In genomic region chr17:76546556-76547182, GRCh38 we compare ENCODE assay signal across 10 cellular contexts. TPM values are rescaled to one million over a fixed set of nuclear protein-coding genes. Genes with fewer than 3 reads are reported as not detected.
DNase-seq lines count a peak whose midpoint lies in the region; ATAC-seq and TF ChIP-seq lines count a peak whose summit lies in the region.
"Had no signal": no experiment of that assay in that cellular context is flagged by ENCODE, and none has a peak within 500 bp of the region (broad histone marks: within the 10 kb centered on the region; RNA-seq: fewer than 3 reads in every experiment).

No MANE protein-coding gene starts in this region.

- H3K27ac ChIP-seq in PC-3 (ENCODE audit: low read length) (peak overlapping the region; percentile 97), osteoblast (ENCODE audit: low read depth, low read length) (peak overlapping the region; percentile 91)

- peaks cover 11% of the 10 kb centered on the region for H3K4me1 Mint-ChIP-seq in endothelial cell (ENCODE audit: unreplicated experiment)
- H3K4me1 Mint-ChIP-seq in type B pancreatic cell (ENCODE audit: unreplicated experiment) = peaks cover 47% of the 10 kb centered on the region
- peaks cover 4% of the 10 kb centered on the region for H3K4me1 Mint-ChIP-seq in activated T-helper 17 cell treated with anti-CD3 and anti-CD28 coated beads, Interleukin-2, amount 50 U/mL, for 72 hours

- intact Hi-C loops in PC-3 (cut with micrococcal nuclease) = loop anchor here (1.0 kb wide), 3 partner anchors 11 to 23 kb away; no protein-coding TSS in a partner anchor

- H4K20me1 ChIP-seq in PC-3 (ENCODE audit: low read length) (no peaks in the 10 kb centered on the region), osteoblast (ENCODE audit: insufficient read depth, low read length) (no peaks in the 10 kb centered on the region)

- peaks cover 35% of the 10 kb centered on the region for H3K4me1 ChIP-seq in PC-3 (ENCODE audit: insufficient read depth, low read length)
- peaks cover 28% of the 10 kb centered on the region for H3K4me1 ChIP-seq in osteoblast (ENCODE audit: insufficient read depth, low read length)

- H2AFZ ChIP-seq in PC-3 (ENCODE audit: low read length) (no peak overlapping the region), osteoblast (ENCODE audit: low read length) (no peak overlapping the region)

- H3K27me3 Mint-ChIP-seq in endothelial cell (ENCODE audit: unreplicated experiment) (peaks cover 8% of the 10 kb centered on the region), type B pancreatic cell (peaks cover 17% of the 10 kb centered on the region)
- H3K27me3 Mint-ChIP-seq in activated T-helper 17 cell treated with anti-CD3 and anti-CD28 coated beads, Interleukin-2, amount 50 U/mL, for 72 hours = peaks cover 9% of the 10 kb centered on the region

- no peaks in the 10 kb centered on the region for H3K27me3 ChIP-seq in PC-3 (ENCODE audit: low read length)
- peaks cover 6% of the 10 kb centered on the region for H3K27me3 ChIP-seq in osteoblast (ENCODE audit: insufficient read depth, low read length)

- H3K9me3 ChIP-seq in PC-3 (ENCODE audit: low read length) (no peaks in the 10 kb centered on the region), osteoblast (ENCODE audit: low read depth, low read length) (no peaks in the 10 kb centered on the region)

- H3K9me3 Mint-ChIP-seq in endothelial cell (ENCODE audit: unreplicated experiment) (no peaks in the 10 kb centered on the region), type B pancreatic cell (no peaks in the 10 kb centered on the region)
- no peaks in the 10 kb centered on the region for H3K9me3 Mint-ChIP-seq in activated T-helper 17 cell treated with anti-CD3 and anti-CD28 coated beads, Interleukin-2, amount 50 U/mL, for 72 hours
- H3K9me3 Mint-ChIP-seq: naive thymus-derived CD8-positive, alpha-beta T cell had no signal

- peak overlapping the region; percentile 4 for H3K27ac Mint-ChIP-seq in endothelial cell (ENCODE audit: unreplicated experiment)
- H3K27ac Mint-ChIP-seq in type B pancreatic cell = no peak overlapping the region
- H3K27ac Mint-ChIP-seq in activated T-helper 17 cell treated with anti-CD3 and anti-CD28 coated beads, Interleukin-2, amount 50 U/mL, for 72 hours = no peak overlapping the region
- H3K27ac Mint-ChIP-seq: activated CD4-positive, alpha-beta T cell treated with anti-CD3 and anti-CD28 coated beads for 36 hours had no signal

- H3K4me3 ChIP-seq in PC-3 (ENCODE audit: low read length) (peak overlapping the region; percentile 22; the same call in 1 of the 2 replicates), osteoblast (ENCODE audit: insufficient read depth, low read length) (peak overlapping the region; percentile 11)

- CTCF ChIA-PET in PC-3 (lab: Charles Lee) = interaction anchor here (0.5 to 2.4 kb wide), 12 partner anchors 11 to 84 kb away, joined by 3 to 23 read pairs (median 4); partner anchors contain the start of gene ST6GALNAC2

- peak; percentile 88 for DNase-seq in Daoy (ENCODE audit: low read depth)
- DNase-seq in PC-3 = peak; percentile 99
- no peak for DNase-seq in endothelial cell (ENCODE audit: low spot score)
- DNase-seq in osteoblast (ENCODE audit: insufficient read length, low spot score, missing footprints) = peak; percentile 96
- no peak for DNase-seq in stimulated activated CD4-positive, alpha-beta T cell treated with anti-CD3 and anti-CD28 coated beads, Interleukin-2, amount 100 ng/mL, for 24 hours
- DNase-seq in type B pancreatic cell (ENCODE audit: extremely low spot score, unreplicated experiment) = no peak
- DNase-seq in activated naive CD4-positive, alpha-beta T cell (lab: John Stamatoyannopoulos, UW) = no peak

- POLR2A ChIA-PET in PC-3 (lab: Charles Lee; ENCODE audit: unreplicated experiment) = interaction anchor here (0.9 to 1.4 kb wide), 2 partner anchors 10 to 17 kb away, joined by 5 to 9 read pairs; no protein-coding TSS in a partner anchor

- no peak overlapping the region for H3K4me3 Mint-ChIP-seq in endothelial cell (ENCODE audit: unreplicated experiment)
- H3K4me3 Mint-ChIP-seq in type B pancreatic cell = no peak overlapping the region
- H3K4me3 Mint-ChIP-seq in activated T-helper 17 cell treated with anti-CD3 and anti-CD28 coated beads, Interleukin-2, amount 50 U/mL, for 72 hours = no peak overlapping the region
- H3K4me3 Mint-ChIP-seq: activated CD4-positive, alpha-beta T cell treated with anti-CD3 and anti-CD28 coated beads for 36 hours had no signal

- H3K79me2 ChIP-seq in PC-3 (ENCODE audit: low read length) (no peaks in the 10 kb centered on the region), osteoblast (ENCODE audit: insufficient read depth, low read length) (no peaks in the 10 kb centered on the region)

- peak; percentile 76 for ATAC-seq in PC-3
- no peak for ATAC-seq in activated T-helper 17 cell treated with anti-CD3 and anti-CD28 coated beads, Interleukin-2, amount 50 U/mL, for 72 hours (replicated peaks)

- peak overlapping the region; percentile 90 for H3K9ac ChIP-seq in PC-3 (ENCODE audit: low read length)

- no peaks in the 10 kb centered on the region for H3K36me3 Mint-ChIP-seq in endothelial cell (ENCODE audit: low read depth, unreplicated experiment)
- no peaks in the 10 kb centered on the region for H3K36me3 Mint-ChIP-seq in type B pancreatic cell
- H3K36me3 Mint-ChIP-seq in activated T-helper 17 cell treated with anti-CD3 and anti-CD28 coated beads, Interleukin-2, amount 50 U/mL, for 72 hours (ENCODE audit: low read depth) = no peaks in the 10 kb centered on the region
- H3K36me3 Mint-ChIP-seq: naive thymus-derived CD8-positive, alpha-beta T cell had no signal

- no peaks in the 10 kb centered on the region for H3K9me2 ChIP-seq in PC-3 (replicated peaks; ENCODE audit: low read length)

- no peaks in the 10 kb centered on the region for H3F3A ChIP-seq in PC-3 (ENCODE audit: low read length, unreplicated experiment)

- H3K36me3 ChIP-seq in PC-3 (ENCODE audit: low read depth, low read length) (no peaks in the 10 kb centered on the region), osteoblast (ENCODE audit: insufficient read depth, low read length) (no peaks in the 10 kb centered on the region)

- TF ChIP-seq CTCF in PC-3 (conservative IDR thresholded peaks at IDR 0.05; ENCODE audit: low read depth, low read length) (no peak), endothelial cell (IDR thresholded peaks at IDR 0.05; ENCODE audit: unreplicated experiment) (no peak), osteoblast (IDR thresholded peaks at IDR 0.05; ENCODE audit: extremely low read depth, low read depth, low read length) (no peak), type B pancreatic cell (conservative IDR thresholded peaks at IDR 0.05) (no peak)

- peak overlapping the region; percentile 74 for H3K4me2 ChIP-seq in PC-3 (ENCODE audit: low read length)
- H3K4me2 ChIP-seq in osteoblast (ENCODE audit: insufficient read depth, low read length) = peak overlapping the region; percentile 16

- no TSS peak for BruUV-seq in PC-3 (replicated peaks; lab: Mats Ljungman, UMichigan)

RNA-seq across cellular contexts. Expression of gene PRCD, which starts 6.8 kb away (rescaled TPM):
- total RNA-seq in Daoy (2014; rRNA removed; shearing (Covaris generic)) = 0.51 TPM in 1 of 2 replicates, not detected in the other
- total RNA-seq in PC-3 (2014; rRNA removed) = 0.86 and 2.5 TPM in 2 replicates
- total RNA-seq in endothelial cell (ENCODE audit: unreplicated experiment) = 0.54 TPM
- total RNA-seq in osteoblast = 4.0 and 5.3 TPM in 2 replicates
- total RNA-seq in type B pancreatic cell (ENCODE audit: low replicate concordance) = 0.33 and 3.3 TPM in 2 replicates
- not detected for total RNA-seq in activated T-helper 17 cell treated with anti-CD3 and anti-CD28 coated beads, Interleukin-2, amount 50 U/mL, for 72 hours
- total RNA-seq: activated CD4-positive, alpha-beta T cell treated with anti-CD3 and anti-CD28 coated beads for 36 hours had no signal

RNA-seq across cellular contexts. Expression of gene CYGB, which starts 9.2 kb away (rescaled TPM):
- total RNA-seq in Daoy (2014; rRNA removed; shearing (Covaris generic)) = 8.3 and 16.0 TPM in 2 replicates
- 0.40 and 0.62 TPM in 2 replicates for total RNA-seq in PC-3 (2014; rRNA removed)
- total RNA-seq in endothelial cell (ENCODE audit: unreplicated experiment) = 0.51 TPM
- total RNA-seq in osteoblast = 39.1 and 74.0 TPM in 2 replicates
- 2.5 and 10.0 TPM in 2 replicates for total RNA-seq in type B pancreatic cell (ENCODE audit: low replicate concordance)
- not detected for total RNA-seq in activated T-helper 17 cell treated with anti-CD3 and anti-CD28 coated beads, Interleukin-2, amount 50 U/mL, for 72 hours
- total RNA-seq: activated CD4-positive, alpha-beta T cell treated with anti-CD3 and anti-CD28 coated beads for 36 hours had no signal

RNA-seq across cellular contexts. Expression of gene ST6GALNAC2, which starts 39.0 kb away (rescaled TPM):
- total RNA-seq in Daoy (2014; rRNA removed; shearing (Covaris generic)) = 0.24 and 0.40 TPM in 2 replicates
- total RNA-seq in PC-3 (2014; rRNA removed) (1.0 and 6.4 TPM in 2 replicates), endothelial cell (ENCODE audit: unreplicated experiment) (2.2 TPM), osteoblast (0.36 and 0.59 TPM in 2 replicates), type B pancreatic cell (ENCODE audit: low replicate concordance) (4.3 and 10.4 TPM in 2 replicates)
- under 1 TPM in 1 of 2 donors, not detected in 1; 0.29 TPM for total RNA-seq in activated T-helper 17 cell treated with anti-CD3 and anti-CD28 coated beads, Interleukin-2, amount 50 U/mL, for 72 hours

RNA-seq across cellular contexts. Expression of gene RHBDF2, which starts 45.4 kb away (rescaled TPM):
- 26.6 and 35.5 TPM in 2 replicates for total RNA-seq in Daoy (2014; rRNA removed; shearing (Covaris generic))
- total RNA-seq in PC-3 (2014; rRNA removed) = 52.3 and 74.8 TPM in 2 replicates
- total RNA-seq in endothelial cell (ENCODE audit: unreplicated experiment) = 39.3 TPM
- 7.1 and 8.3 TPM in 2 replicates for total RNA-seq in osteoblast
- total RNA-seq in type B pancreatic cell (ENCODE audit: low replicate concordance) = 12.3 and 17.2 TPM in 2 replicates
- 10 to 100 TPM; 33.3 to 56.5 TPM for total RNA-seq in activated T-helper 17 cell treated with anti-CD3 and anti-CD28 coated beads, Interleukin-2, amount 50 U/mL, for 72 hours

Comparison
In these comparisons a context has a peak if more than half of its experiments do, and no peak if none do; other contexts are left out.
1. DNase-seq: peak in Daoy (single experiment), PC-3 (single experiment) and osteoblast (single experiment); none in endothelial cell (single experiment), stimulated activated CD4-positive, alpha-beta T cell treated with anti-CD3 and anti-CD28 coated beads, Interleukin-2, amount 100 ng/mL, for 24 hours (0 of 2), type B pancreatic cell (single experiment) and activated naive CD4-positive, alpha-beta T cell (0 of 4).